Comparison of ENCODE assay signal across 8 cellular contexts in the genomic region with DNA sequence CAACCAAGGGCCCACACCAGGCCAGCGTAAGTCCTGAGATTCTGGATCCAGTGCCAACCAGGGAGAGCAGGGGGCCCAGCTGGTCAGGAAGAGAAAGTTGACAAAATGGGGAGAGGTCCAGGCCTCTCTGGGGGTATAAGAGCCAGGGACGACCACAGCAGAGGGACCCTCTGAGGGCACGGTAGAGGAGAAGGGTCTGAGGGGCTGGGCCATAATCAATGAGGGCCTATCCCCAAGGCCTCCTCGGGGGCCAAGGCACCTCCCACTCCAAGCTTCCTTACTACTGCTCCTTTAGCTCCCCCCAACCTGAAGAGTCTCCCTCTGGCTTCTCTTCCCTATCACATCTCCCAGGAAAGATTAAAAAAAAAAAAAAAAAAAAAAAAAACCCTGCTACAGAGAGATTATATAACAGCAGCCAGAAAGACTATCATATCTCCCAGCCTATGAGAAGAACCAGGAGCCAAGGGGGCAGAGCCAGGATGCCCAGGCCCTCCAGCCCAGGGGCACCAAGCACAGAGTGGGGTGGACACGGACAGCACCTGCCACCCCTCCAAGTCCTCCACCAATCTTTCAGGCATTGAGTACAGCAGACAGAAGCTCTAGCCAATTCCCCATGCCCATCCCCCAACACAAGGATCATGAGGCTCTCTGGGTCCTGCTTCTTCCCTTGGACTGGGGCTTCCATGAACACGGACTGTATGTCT. TPM values are rescaled to one million over a fixed set of nuclear protein-coding genes. Genes with fewer than 3 reads are reported as not detected.
A peak's percentile ranks its signal among the peaks of the same experiment; 100 is the strongest.
DNase-seq lines count a peak whose midpoint lies in the region; ATAC-seq, FAIRE-seq and TF ChIP-seq lines count a peak whose summit lies in the region.

No MANE protein-coding gene starts in this region.

- no peaks in the 10 kb centered on the region for H3F3A ChIP-seq in OCI-LY1 (ENCODE audit: insufficient read depth, low read length)

- H3K18ac ChIP-seq in trophoblast cell (ENCODE audit: low read length), result no peak overlapping the region

- DNase-seq in DND-41 (no peak), endothelial cell of umbilical vein (ENCODE audit: low read depth, low spot score) (no peak), trophoblast cell (no peak), HAP-1 (ENCODE audit: low spot score in 2 of 2) (no peak)

- no peak overlapping the region for H4K91ac ChIP-seq in trophoblast cell (ENCODE audit: low read depth, low read length)

- H3K9me1 ChIP-seq in endothelial cell of umbilical vein (replicated peaks; ENCODE audit: control insufficient read depth, extremely low read depth, insufficient read depth, low read length), result no peaks in the 10 kb centered on the region

- no peak overlapping the region for H4K8ac ChIP-seq in trophoblast cell (ENCODE audit: low read depth, low read length)

- no peak for TF ChIP-seq POLR2A in endothelial cell of umbilical vein (IDR thresholded peaks at IDR 0.05; ENCODE audit: low read depth, low read length)

- peak overlapping the region; percentile 84 for H3K4me2 ChIP-seq in DND-41 (ENCODE audit: insufficient read depth, low read length)
- peak overlapping the region; percentile 97 for H3K4me2 ChIP-seq in OCI-LY1 (ENCODE audit: low read length)
- peak overlapping the region; percentile 43 for H3K4me2 ChIP-seq in endothelial cell of umbilical vein (ENCODE audit: insufficient read depth, low read length)
- no peak overlapping the region for H3K4me2 ChIP-seq in trophoblast cell (ENCODE audit: low read length)

- ATAC-seq in DND-41 (ENCODE audit: insufficient read depth, low read depth) (no peak), GM21360 (IDR thresholded peaks at IDR 0.05; ENCODE audit: unreplicated experiment) (no peak), HG03571 (IDR thresholded peaks at IDR 0.05; ENCODE audit: unreplicated experiment) (no peak), GM21447 (IDR thresholded peaks at IDR 0.05; ENCODE audit: unreplicated experiment) (no peak)

- no CpG with 5 or more reads among the region's 6 CpGs for WGBS in trophoblast cell (ENCODE audit: extremely low coverage, insufficient coverage, insufficient read length)

- H3K4me1 ChIP-seq in DND-41 (ENCODE audit: insufficient read depth, low read length) (peaks cover 48% of the 10 kb centered on the region), OCI-LY1 (ENCODE audit: insufficient read depth, low read length, severe bottlenecking) (peaks cover 83% of the 10 kb centered on the region), endothelial cell of umbilical vein (ENCODE audit: control insufficient read depth, extremely low read depth, insufficient read depth, low read length) (peaks cover 44% of the 10 kb centered on the region), trophoblast cell (ENCODE audit: control insufficient read depth in 1 of 2, insufficient read depth in 2 of 2, low read length in 2 of 2) (peaks cover 16 to 27% of the 10 kb centered on the region in 2 experiments), HAP-1 (peaks cover 17% of the 10 kb centered on the region)

- H2AK5ac ChIP-seq in trophoblast cell (ENCODE audit: low read length), result no peak overlapping the region

- FAIRE-seq in endothelial cell of umbilical vein (lab: Jason Lieb, UNC), result peak; percentile 52

- no peak overlapping the region for H2BK5ac ChIP-seq in trophoblast cell (ENCODE audit: low read depth, low read length, poor library complexity)

- BruUV-seq in endothelial cell of umbilical vein (replicated peaks; lab: Mats Ljungman, UMichigan), result no TSS peak

- TF ChIP-seq CTCF in DND-41 (IDR thresholded peaks at IDR 0.05; ENCODE audit: borderline replicate concordance, extremely low read depth, low read length, poor library complexity, severe bottlenecking), result no peak
- TF ChIP-seq CTCF in OCI-LY1 (IDR thresholded peaks at IDR 0.05; ENCODE audit: low read length), result no peak
- TF ChIP-seq CTCF in endothelial cell of umbilical vein (IDR thresholded peaks at IDR 0.05; ENCODE audit: extremely low read depth in 1 of 2, insufficient read depth in 1 of 2, low read depth in 1 of 2, low read length in 2 of 2), result no peak

- no peak overlapping the region for H2BK12ac ChIP-seq in trophoblast cell (ENCODE audit: low read length)

- H2BK120ac ChIP-seq in trophoblast cell (ENCODE audit: insufficient read depth, low read length, poor library complexity), result no peak overlapping the region

- no peak overlapping the region for H3K23ac ChIP-seq in trophoblast cell (ENCODE audit: low read length)

- peaks cover 33% of the 10 kb centered on the region for H3K36me3 ChIP-seq in DND-41 (ENCODE audit: insufficient read depth, low read length)
- peaks cover 9% of the 10 kb centered on the region; the same call in 1 of the 2 replicates for H3K36me3 ChIP-seq in OCI-LY1 (ENCODE audit: insufficient read depth, low read length)
- peaks cover 0 to 7% of the 10 kb centered on the region in 2 experiments for H3K36me3 ChIP-seq in endothelial cell of umbilical vein (ENCODE audit: control insufficient read depth in 2 of 2, extremely low read depth in 1 of 2, insufficient read depth in 2 of 2, low read length in 2 of 2)
- H3K36me3 ChIP-seq in trophoblast cell (ENCODE audit: control insufficient read depth in 1 of 2, insufficient read depth in 2 of 2, low read length in 2 of 2), result peaks cover 2 to 4% of the 10 kb centered on the region in 2 experiments
- H3K36me3 ChIP-seq in HAP-1 (replicated peaks), result no peaks in the 10 kb centered on the region

- CTCF ChIA-PET in endothelial cell of umbilical vein (lab: Charles Lee), result interaction anchor here (1.0 to 9.6 kb wide), 6 partner anchors 8 to 112 kb away, joined by 3 to 149 read pairs (median 6); no protein-coding TSS in a partner anchor

- no peak overlapping the region for H3K14ac ChIP-seq in trophoblast cell (ENCODE audit: low read length)

- no peaks in the 10 kb centered on the region for H3K9me2 ChIP-seq in OCI-LY1 (ENCODE audit: low read depth, low read length)

- peaks cover 66% of the 10 kb centered on the region for H4K20me1 ChIP-seq in DND-41 (ENCODE audit: insufficient read depth, low read length)
- no peaks in the 10 kb centered on the region for H4K20me1 ChIP-seq in OCI-LY1 (ENCODE audit: insufficient read depth, low read length)
- H4K20me1 ChIP-seq in endothelial cell of umbilical vein (replicated peaks; ENCODE audit: control insufficient read depth, extremely low read depth, insufficient read depth, low read length), result no peaks in the 10 kb centered on the region

- H3K9me3 ChIP-seq in DND-41 (ENCODE audit: insufficient read depth, low read length, severe bottlenecking) (no peaks in the 10 kb centered on the region), OCI-LY1 (ENCODE audit: low read length) (no peaks in the 10 kb centered on the region), endothelial cell of umbilical vein (replicated peaks; ENCODE audit: control insufficient read depth, insufficient read depth, low read length) (no peaks in the 10 kb centered on the region), trophoblast cell (ENCODE audit: insufficient read depth, low read depth, low read length) (no peaks in the 10 kb centered on the region), HAP-1 (no peaks in the 10 kb centered on the region)

- H2AFZ ChIP-seq in DND-41 (ENCODE audit: low read depth, low read length) (no peak overlapping the region), OCI-LY1 (ENCODE audit: low read length) (no peak overlapping the region), endothelial cell of umbilical vein (ENCODE audit: low read depth, low read length) (no peak overlapping the region), trophoblast cell (ENCODE audit: insufficient read depth, low read length, poor library complexity) (peak overlapping the region; percentile 23)

- H4K12ac ChIP-seq in trophoblast cell (ENCODE audit: low read depth, low read length), result no peak overlapping the region

- H3K79me2 ChIP-seq in DND-41 (ENCODE audit: insufficient read depth, low read length) (peaks cover 85% of the 10 kb centered on the region), OCI-LY1 (ENCODE audit: insufficient read depth, low read length) (peaks cover 56% of the 10 kb centered on the region), endothelial cell of umbilical vein (ENCODE audit: control insufficient read depth, insufficient read depth, low read length) (peaks cover 75% of the 10 kb centered on the region), trophoblast cell (ENCODE audit: control insufficient read depth, insufficient read depth, low read length, poor library complexity) (peaks cover 12% of the 10 kb centered on the region)

- H3K4me3 ChIP-seq in DND-41 (ENCODE audit: low read depth in 1 of 2, low read length in 2 of 2) (no peak overlapping the region), OCI-LY1 (ENCODE audit: low read depth, low read length, poor library complexity, severe bottlenecking) (peak overlapping the region; percentile 94), endothelial cell of umbilical vein (replicated peaks in 1 of 3; ENCODE audit: insufficient read depth in 1 of 3, low read depth in 1 of 3, low read length in 3 of 3) (peak overlapping the region in 1 of 3 experiments; percentile 95), trophoblast cell (ENCODE audit: low read depth, low read length) (no peak overlapping the region), HAP-1 (no peak overlapping the region)

- in situ Hi-C loops in HAP-1 (cut with MboI; ENCODE audit: low sequenced_read_pairs), result no loop called here

- H3K4ac ChIP-seq in trophoblast cell (ENCODE audit: low read depth, low read length), result peak overlapping the region; percentile 6

- H3K27me3 ChIP-seq in DND-41 (ENCODE audit: insufficient read depth, low read length, poor library complexity), result no peaks in the 10 kb centered on the region
- no peaks in the 10 kb centered on the region for H3K27me3 ChIP-seq in OCI-LY1 (ENCODE audit: insufficient read depth, low read length)
- no peaks in the 10 kb centered on the region for H3K27me3 ChIP-seq in endothelial cell of umbilical vein (ENCODE audit: control insufficient read depth in 2 of 2, insufficient read depth in 2 of 2, low read length in 2 of 2)
- no peaks in the 10 kb centered on the region for H3K27me3 ChIP-seq in trophoblast cell (ENCODE audit: insufficient read depth, low read length)
- no peaks in the 10 kb centered on the region for H3K27me3 ChIP-seq in HAP-1 (ENCODE audit: low read depth)

- H3K27ac ChIP-seq in DND-41 (ENCODE audit: low read length) (0 out of 2 replicates have a peak overlapping the region, but pooled peaks have one; percentile 8), OCI-LY1 (ENCODE audit: low read depth, low read length, poor library complexity, severe bottlenecking) (peak overlapping the region; percentile 100), endothelial cell of umbilical vein (ENCODE audit: insufficient read depth, low read depth, low read length) (peak overlapping the region; percentile 22), trophoblast cell (ENCODE audit: low read depth, low read length) (no peak overlapping the region)

- peaks cover 16% of the 10 kb centered on the region for H3K79me1 ChIP-seq in trophoblast cell (ENCODE audit: low read length)

- dilution Hi-C loops in endothelial cell of umbilical vein (cut with MboI; ENCODE audit: extremely low pct_ligation_motif_present, low sequenced_read_pairs), result no loop called here

- no peak overlapping the region for H3K9ac ChIP-seq in DND-41 (ENCODE audit: low read depth, low read length)
- peak overlapping the region; percentile 90 for H3K9ac ChIP-seq in OCI-LY1 (ENCODE audit: low read length)
- no peak overlapping the region for H3K9ac ChIP-seq in endothelial cell of umbilical vein (replicated peaks; ENCODE audit: extremely low read depth, insufficient read depth, low read length)
- H3K9ac ChIP-seq in trophoblast cell (ENCODE audit: low read length), result no peak overlapping the region

- intact Hi-C loops in endothelial cell of umbilical vein (cut with micrococcal nuclease), result loop anchor here (1.0 kb wide), 1 partner anchor 8 kb away; no protein-coding TSS in a partner anchor

- POLR2A ChIA-PET in endothelial cell of umbilical vein (lab: Charles Lee), result interaction anchor here (0.6 kb wide), 1 partner anchor 180 kb away, joined by 3 read pairs; no protein-coding TSS in a partner anchor

RNA-seq across cellular contexts. Expression of a gene that starts 2.7 kb away (rescaled TPM):
- 52.2 and 57.3 TPM in 2 replicates for total RNA-seq in endothelial cell of umbilical vein
- polyA plus RNA-seq in endothelial cell of umbilical vein, result 45.4 and 55.6 TPM in 2 replicates
- 22.7 and 25.9 TPM in 2 replicates for polyA plus RNA-seq in endothelial cell of umbilical vein (2011; cell fraction: cytosol; rRNA removed)
- 46.5 and 51.0 TPM in 2 replicates for polyA plus RNA-seq in endothelial cell of umbilical vein (2011; cell fraction: nucleus; rRNA removed)
- polyA plus RNA-seq in endothelial cell of umbilical vein (2012), result 22.7 and 25.8 TPM in 2 replicates
- 21.9 and 28.3 TPM in 2 replicates for polyA minus RNA-seq in endothelial cell of umbilical vein
- 18.9 TPM for polyA minus RNA-seq in endothelial cell of umbilical vein (2011; cell fraction: cytosol; rRNA and poly(A)+ RNA removed)
- 22.6 and 32.7 TPM in 2 replicates for polyA minus RNA-seq in endothelial cell of umbilical vein (2011; cell fraction: nucleus; rRNA and poly(A)+ RNA removed)
- polyA plus RNA-seq in trophoblast cell (2013), result 10.5 and 10.7 TPM in 2 replicates
